In the genomic region with DNA sequence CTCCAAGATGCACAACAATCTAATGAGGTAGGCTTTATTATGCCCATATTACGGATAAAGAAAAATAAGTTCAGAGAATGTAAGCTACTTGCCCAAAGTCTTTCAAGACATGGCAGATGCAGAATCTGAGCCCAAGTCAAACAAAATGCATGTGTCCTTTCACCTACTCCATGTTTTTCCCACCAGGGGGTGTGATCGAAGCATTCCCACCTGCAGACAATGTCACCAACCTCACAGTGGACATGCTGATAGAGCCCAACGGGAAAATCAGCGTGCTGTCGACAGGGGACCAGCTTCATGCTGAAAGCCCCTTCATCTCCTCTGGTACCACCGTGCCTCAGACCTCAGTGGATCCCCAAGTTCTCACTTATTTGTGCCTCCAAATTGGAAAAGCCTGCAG, we compare ENCODE assay signal across 29 cellular contexts.
"Had no signal": no experiment of that assay in that cellular context is flagged by ENCODE, and none has a peak within 500 bp of the region (broad histone marks: within the 10 kb centered on the region; RNA-seq: fewer than 3 reads in every experiment).

No MANE protein-coding gene starts in this region.

- H3K4me1 Mint-ChIP-seq: mesothelial cell of epicardium; naive B cell; neural crest cell; stimulated activated memory B cell treated with anti-CD40 and anti-IgM and Interleukin-4, amounts not matched to agents 10 μg/mL and 1 μg/mL and 100 μg/mL, for 72 hours had no signal

- H3K27me3 ChIP-seq: colonic mucosa, esophagus muscularis mucosa, heart right ventricle, left lung, neutrophil, pancreas, sigmoid colon, testis, tibial artery had no signal

- DNase-seq: colonic mucosa; effector CD8-positive, alpha-beta T cell; foreskin melanocyte; glutamatergic neuron; heart right ventricle; hippocampal formation; left cardiac atrium; left lung; mesenchymal stem cell; mucosa of descending colon; naive B cell; pancreas; sigmoid colon; stimulated activated CD4-positive, alpha-beta T cell treated with anti-CD3 and anti-CD28 coated beads, Interleukin-2, amount 100 ng/mL, for 24 hours; stimulated activated CD4-positive, alpha-beta T cell treated with anti-CD3 and anti-CD28 coated beads, Interleukin-4, amount 100 ng/mL, for 4 hours; stimulated activated naive CD8-positive, alpha-beta T cell treated with anti-CD3 and anti-CD28 coated beads, Interleukin-15, Interleukin-2, amounts not matched to agents 100 U/mL and 50 U/mL, for 24 hours; substantia nigra; testis; tibial artery had no signal

- H3K27ac ChIP-seq: colonic mucosa, esophagus muscularis mucosa, heart right ventricle, left lung, neutrophil, pancreas, sigmoid colon, testis, tibial artery had no signal

- H3K4me3 ChIP-seq: colonic mucosa, esophagus muscularis mucosa, heart right ventricle, left lung, mucosa of descending colon, pancreas, sigmoid colon, testis, tibial artery had no signal

- H3K27ac Mint-ChIP-seq: dendritic cell treated with granulocyte-macrophage colony-stimulating factor and Interleukin-4, amounts not matched to agents 40 ng/mL and 50 ng/mL, for 4 days; mesothelial cell of epicardium; natural killer cell treated with Interleukin-12 subunit alpha and Interleukin-12 subunit beta and Interleukin-15 and Interleukin-18, amount 100 ng/mL, for 72 hours; stimulated activated memory B cell treated with anti-CD40 and anti-IgM and Interleukin-4, amounts not matched to agents 10 μg/mL and 1 μg/mL and 100 μg/mL, for 72 hours; type B pancreatic cell had no signal

- H3K36me3 ChIP-seq: colonic mucosa, left lung, neutrophil, pancreas, tibial artery had no signal

- H3K27me3 Mint-ChIP-seq: dendritic cell treated with granulocyte-macrophage colony-stimulating factor and Interleukin-4, amounts not matched to agents 40 ng/mL and 50 ng/mL, for 4 days; naive B cell; natural killer cell treated with Interleukin-12 subunit alpha and Interleukin-12 subunit beta and Interleukin-15 and Interleukin-18, amount 100 ng/mL, for 72 hours; stimulated activated memory B cell treated with anti-CD40 and anti-IgM and Interleukin-4, amounts not matched to agents 10 μg/mL and 1 μg/mL and 100 μg/mL, for 72 hours; type B pancreatic cell had no signal

- ATAC-seq: heart right ventricle; left cardiac atrium; left lung; mucosa of descending colon; natural killer cell treated with Interleukin-12 subunit alpha and Interleukin-12 subunit beta and Interleukin-15 and Interleukin-18, amount 100 ng/mL, for 72 hours; pancreas; stimulated activated memory B cell treated with anti-CD40 and anti-IgM and Interleukin-4, amounts not matched to agents 10 μg/mL and 1 μg/mL and 100 μg/mL, for 72 hours; stimulated activated naive CD8-positive, alpha-beta T cell treated with anti-CD3 and anti-CD28 coated beads, Interleukin-15, Interleukin-2, amounts not matched to agents 100 U/mL and 50 U/mL, for 24 hours had no signal

- H3K9me3 ChIP-seq: colonic mucosa, esophagus muscularis mucosa, heart right ventricle, left lung, mucosa of descending colon, neutrophil, pancreas, sigmoid colon, testis, tibial artery had no signal

- FAIRE-seq: endothelial cell of umbilical vein, islet of Langerhans, pancreas had no signal

- H3K4me1 ChIP-seq: colonic mucosa, esophagus muscularis mucosa, heart right ventricle, left lung, pancreas, sigmoid colon, testis, tibial artery had no signal

- H3K9me3 Mint-ChIP-seq: dendritic cell treated with granulocyte-macrophage colony-stimulating factor and Interleukin-4, amounts not matched to agents 40 ng/mL and 50 ng/mL, for 4 days; mesothelial cell of epicardium; naive B cell; natural killer cell treated with Interleukin-12 subunit alpha and Interleukin-12 subunit beta and Interleukin-15 and Interleukin-18, amount 100 ng/mL, for 72 hours; neural crest cell; stimulated activated memory B cell treated with anti-CD40 and anti-IgM and Interleukin-4, amounts not matched to agents 10 μg/mL and 1 μg/mL and 100 μg/mL, for 72 hours; type B pancreatic cell had no signal

- H3K36me3 Mint-ChIP-seq: naive B cell; natural killer cell treated with Interleukin-12 subunit alpha and Interleukin-12 subunit beta and Interleukin-15 and Interleukin-18, amount 100 ng/mL, for 72 hours; stimulated activated memory B cell treated with anti-CD40 and anti-IgM and Interleukin-4, amounts not matched to agents 10 μg/mL and 1 μg/mL and 100 μg/mL, for 72 hours; type B pancreatic cell had no signal

- H3K4me3 Mint-ChIP-seq: dendritic cell treated with granulocyte-macrophage colony-stimulating factor and Interleukin-4, amounts not matched to agents 40 ng/mL and 50 ng/mL, for 4 days; mesothelial cell of epicardium; naive B cell; natural killer cell treated with Interleukin-12 subunit alpha and Interleukin-12 subunit beta and Interleukin-15 and Interleukin-18, amount 100 ng/mL, for 72 hours; neural crest cell; stimulated activated memory B cell treated with anti-CD40 and anti-IgM and Interleukin-4, amounts not matched to agents 10 μg/mL and 1 μg/mL and 100 μg/mL, for 72 hours; type B pancreatic cell had no signal
